In genomic region chr2:10520154-10520553, GRCh38 we compare ENCODE assay signal across 12 cellular contexts.
DNase-seq lines count a peak whose midpoint lies in the region; ATAC-seq and TF ChIP-seq lines count a peak whose summit lies in the region.
"Had no signal": no experiment of that assay in that cellular context is flagged by ENCODE, and none has a peak within 500 bp of the region (broad histone marks: within the 10 kb centered on the region; RNA-seq: fewer than 3 reads in every experiment).

No MANE protein-coding gene starts in this region.

- no peak overlapping the region for H3K4me3 ChIP-seq in Loucy (ENCODE audit: low read length, poor library complexity, severe bottlenecking)
- H3K4me3 ChIP-seq: cardiac muscle cell, suprapubic skin had no signal

- no peaks in the 10 kb centered on the region for H4K20me1 ChIP-seq in Loucy (ENCODE audit: insufficient read depth, low read length, poor library complexity, severe bottlenecking)

- no peak overlapping the region for H2AFZ ChIP-seq in Loucy (ENCODE audit: low read length)

- TF ChIP-seq CTCF in Loucy (conservative IDR thresholded peaks at IDR 0.05; ENCODE audit: low read length) (peak; percentile 51), endothelial cell (IDR thresholded peaks at IDR 0.05; ENCODE audit: unreplicated experiment) (peak; percentile 64)

- no peak overlapping the region for H3K9ac ChIP-seq in Loucy (ENCODE audit: low read depth, low read length, poor library complexity, severe bottlenecking)

- H3K36me3 Mint-ChIP-seq in endothelial cell (ENCODE audit: low read depth, unreplicated experiment): peaks cover 8% of the 10 kb centered on the region
- peaks cover 6% of the 10 kb centered on the region for H3K36me3 Mint-ChIP-seq in stimulated activated memory B cell treated with anti-CD40 and anti-IgM and Interleukin-4, amounts not matched to agents 10 μg/mL and 1 μg/mL and 100 μg/mL, for 72 hours

- H3K4me2 ChIP-seq in Loucy (ENCODE audit: low read depth, low read length, poor library complexity, severe bottlenecking): no peak overlapping the region

- ATAC-seq in sciatic nerve: no peak
- ATAC-seq in stimulated activated memory B cell treated with anti-CD40 and anti-IgM and Interleukin-4, amounts not matched to agents 10 μg/mL and 1 μg/mL and 100 μg/mL, for 72 hours: no peak
- ATAC-seq in HG03342 (IDR thresholded peaks at IDR 0.05; ENCODE audit: unreplicated experiment): no peak

- no peak overlapping the region for H3K4me3 Mint-ChIP-seq in endothelial cell (ENCODE audit: unreplicated experiment)
- H3K4me3 Mint-ChIP-seq in stimulated activated memory B cell treated with anti-CD40 and anti-IgM and Interleukin-4, amounts not matched to agents 10 μg/mL and 1 μg/mL and 100 μg/mL, for 72 hours: no peak overlapping the region
- H3K4me3 Mint-ChIP-seq: activated T-helper 1 cell treated with anti-CD3 and anti-CD28 coated beads, Interleukin-12 subunit alpha, Interleukin-12 subunit beta, Interleukin-2, Interleukin-4 antibody, amounts not matched to agents 30 ng/mL and 10 ng/mL and 1 ng/mL, durations not matched to agents 14 hours and 24 hours and 36 hours had no signal

- H3K9me2 ChIP-seq in Loucy (replicated peaks; ENCODE audit: low read depth, low read length): no peaks in the 10 kb centered on the region

- H3K4me1 Mint-ChIP-seq in endothelial cell (ENCODE audit: unreplicated experiment): no peaks in the 10 kb centered on the region
- H3K4me1 Mint-ChIP-seq in stimulated activated memory B cell treated with anti-CD40 and anti-IgM and Interleukin-4, amounts not matched to agents 10 μg/mL and 1 μg/mL and 100 μg/mL, for 72 hours: no peaks in the 10 kb centered on the region

- no peaks in the 10 kb centered on the region for H3K36me3 ChIP-seq in Loucy (ENCODE audit: insufficient read depth, low read length)
- H3K36me3 ChIP-seq: cardiac muscle cell, suprapubic skin had no signal

- no peaks in the 10 kb centered on the region for H3K4me1 ChIP-seq in Loucy (ENCODE audit: insufficient read depth, low read length, poor library complexity, severe bottlenecking)
- H3K4me1 ChIP-seq: suprapubic skin had no signal

- DNase-seq in activated CD8-positive, alpha-beta memory T cell treated with anti-CD3 and anti-CD28 coated beads, Interleukin-2, amount 50 U/mL, for 48 hours: peak; percentile 50
- no peak for DNase-seq in activated CD8-positive, alpha-beta memory T cell treated with anti-CD3 and anti-CD28 coated beads for 24 hours
- no peak for DNase-seq in endothelial cell (ENCODE audit: low spot score)
- peak; percentile 37 for DNase-seq in sciatic nerve (ENCODE audit: low spot score)
- no peak for DNase-seq in dedifferentiated amniotic fluid mesenchymal stem cell (ENCODE audit: extremely low spot score)
- DNase-seq: foreskin melanocyte had no signal

- H3K27me3 Mint-ChIP-seq in endothelial cell (ENCODE audit: unreplicated experiment): peaks cover 4% of the 10 kb centered on the region
- H3K27me3 Mint-ChIP-seq in stimulated activated memory B cell treated with anti-CD40 and anti-IgM and Interleukin-4, amounts not matched to agents 10 μg/mL and 1 μg/mL and 100 μg/mL, for 72 hours: peaks cover 22% of the 10 kb centered on the region

- peaks cover 4% of the 10 kb centered on the region for H3K27me3 ChIP-seq in Loucy (ENCODE audit: insufficient read depth, low read length, poor library complexity, severe bottlenecking)
- H3K27me3 ChIP-seq: cardiac muscle cell, suprapubic skin had no signal

- peaks cover 11% of the 10 kb centered on the region for H3K9me3 Mint-ChIP-seq in endothelial cell (ENCODE audit: unreplicated experiment)
- peaks cover 3% of the 10 kb centered on the region for H3K9me3 Mint-ChIP-seq in stimulated activated memory B cell treated with anti-CD40 and anti-IgM and Interleukin-4, amounts not matched to agents 10 μg/mL and 1 μg/mL and 100 μg/mL, for 72 hours

- no peaks in the 10 kb centered on the region for H3K79me2 ChIP-seq in Loucy (ENCODE audit: insufficient read depth, low read length)

- no peaks in the 10 kb centered on the region for H3F3A ChIP-seq in Loucy (ENCODE audit: low read depth)

- intact Hi-C loops in sciatic nerve (cut with DNase I): no loop called here

- H3K27ac Mint-ChIP-seq in endothelial cell (ENCODE audit: unreplicated experiment): no peak overlapping the region
- H3K27ac Mint-ChIP-seq in stimulated activated memory B cell treated with anti-CD40 and anti-IgM and Interleukin-4, amounts not matched to agents 10 μg/mL and 1 μg/mL and 100 μg/mL, for 72 hours: no peak overlapping the region
- H3K27ac Mint-ChIP-seq: activated T-helper 1 cell treated with anti-CD3 and anti-CD28 coated beads, Interleukin-12 subunit alpha, Interleukin-12 subunit beta, Interleukin-2, Interleukin-4 antibody, amounts not matched to agents 30 ng/mL and 10 ng/mL and 1 ng/mL, durations not matched to agents 14 hours and 24 hours and 36 hours had no signal

- H3K9me3 ChIP-seq in Loucy (ENCODE audit: insufficient read depth, low read depth, low read length): peaks cover 7% of the 10 kb centered on the region; the same call in 1 of the 2 replicates

Comparison
In these comparisons a context has a peak if more than half of its experiments do, and no peak if none do; other contexts are left out.
1. DNase-seq: peak in activated CD8-positive, alpha-beta memory T cell treated with anti-CD3 and anti-CD28 coated beads, Interleukin-2, amount 50 U/mL, for 48 hours (single experiment) and sciatic nerve (single experiment); none in activated CD8-positive, alpha-beta memory T cell treated with anti-CD3 and anti-CD28 coated beads for 24 hours (single experiment), endothelial cell (single experiment) and dedifferentiated amniotic fluid mesenchymal stem cell (single experiment).